ENCODE assay signal across 8 cellular contexts in genomic region chr9:100352727-100353505, GRCh38. TPM values are rescaled to one million over a fixed set of nuclear protein-coding genes. Genes with fewer than 3 reads are reported as not detected.
DNase-seq lines count a peak whose midpoint lies in the region; ATAC-seq and TF ChIP-seq lines count a peak whose summit lies in the region.

TSS of gene TEX10 (minus strand) at chr9:100352942. CDS start at chr9:100349363, 3,579 bp downstream.

- H3K4me3 ChIP-seq in GM23338 (peak within 1 kb of the TSS; percentile 91), RWPE2 (ENCODE audit: severe bottlenecking) (peak within 1 kb of the TSS; percentile 79), fibroblast of pulmonary artery (replicated peaks; ENCODE audit: low read depth, low read length) (peak within 1 kb of the TSS; percentile 89)

- H3K27me3 Mint-ChIP-seq in GM23338 (ENCODE audit: insufficient read depth, low read depth, poor library complexity), result peaks cover 3% of the 10 kb centered on the region
- no peaks in the 10 kb centered on the region for H3K27me3 Mint-ChIP-seq in activated T-helper 2 cell treated with anti-CD3 and anti-CD28 coated beads, Interferon-gamma antibody, Interleukin-2, Interleukin-4, amounts not matched to agents 10 μg/mL and 5 μg/mL and 100 μg/mL, durations not matched to agents 14 hours and 24 hours and 36 hours (ENCODE audit: low read depth)
- no peaks in the 10 kb centered on the region for H3K27me3 Mint-ChIP-seq in natural killer cell treated with Interleukin-12 subunit alpha and Interleukin-12 subunit beta and Interleukin-15 and Interleukin-18, amount 100 ng/mL, for 72 hours

- peak; percentile 95 for DNase-seq in Daoy (ENCODE audit: low read depth)
- peak; percentile 97 for DNase-seq in GM23338 (ENCODE audit: low spot score)
- peak; percentile 85 for DNase-seq in LHCN-M2 (ENCODE audit: low read depth)
- DNase-seq in RWPE2 (ENCODE audit: low spot score), result peak; percentile 76
- peak; percentile 86 for DNase-seq in activated T-helper 2 cell treated with anti-CD3 and anti-CD28 coated beads, Interferon-gamma antibody, Interleukin-2, Interleukin-4, amounts not matched to agents 10 μg/mL and 5 μg/mL and 100 μg/mL, durations not matched to agents 14 hours and 24 hours and 36 hours (ENCODE audit: low spot score)
- peak; percentile 86 for DNase-seq in fibroblast of pulmonary artery (ENCODE audit: low read depth)
- peak; percentile 90 for DNase-seq in natural killer cell treated with Interleukin-12 subunit alpha and Interleukin-12 subunit beta and Interleukin-15 and Interleukin-18, amount 100 ng/mL, for 72 hours (ENCODE audit: low spot score)
- peak; percentile 85 for DNase-seq in stimulated activated naive CD4-positive, alpha-beta T cell treated with Interleukin-2 at 50 U/mL for 16 hours (lab: John Stamatoyannopoulos, UW)

- peak within 1 kb of the TSS; percentile 19; the same call in 1 of the 2 replicates for H2AFZ ChIP-seq in GM23338

- H3F3A ChIP-seq in GM23338 (replicated peaks; ENCODE audit: low read depth), result no peaks in the 10 kb centered on the region

- H3K9me2 ChIP-seq in GM23338 (ENCODE audit: insufficient read depth), result no peaks in the 10 kb centered on the region

- H3K4me1 ChIP-seq in GM23338 (ENCODE audit: insufficient read depth) (peaks cover 22% of the 10 kb centered on the region), RWPE2 (ENCODE audit: insufficient read depth, poor library complexity, severe bottlenecking) (peaks cover 4% of the 10 kb centered on the region)

- H3K27me3 ChIP-seq in GM23338 (ENCODE audit: insufficient read depth) (no peaks in the 10 kb centered on the region), RWPE2 (ENCODE audit: insufficient read depth, poor library complexity, severe bottlenecking) (no peaks in the 10 kb centered on the region)

- TF ChIP-seq CTCF in GM23338 (conservative IDR thresholded peaks at IDR 0.05; ENCODE audit: low read depth in 2 of 2) (no peak), RWPE2 (IDR thresholded peaks at IDR 0.05; ENCODE audit: poor library complexity, severe bottlenecking) (no peak), fibroblast of pulmonary artery (IDR thresholded peaks at IDR 0.05; ENCODE audit: low read length, missing control alignments) (no peak)

- H3K4me3 Mint-ChIP-seq in GM23338, result peak within 1 kb of the TSS; percentile 94
- peak within 1 kb of the TSS; percentile 96 for H3K4me3 Mint-ChIP-seq in activated T-helper 2 cell treated with anti-CD3 and anti-CD28 coated beads, Interferon-gamma antibody, Interleukin-2, Interleukin-4, amounts not matched to agents 10 μg/mL and 5 μg/mL and 100 μg/mL, durations not matched to agents 14 hours and 24 hours and 36 hours (ENCODE audit: low read depth)
- peak within 1 kb of the TSS; percentile 99 for H3K4me3 Mint-ChIP-seq in natural killer cell treated with Interleukin-12 subunit alpha and Interleukin-12 subunit beta and Interleukin-15 and Interleukin-18, amount 100 ng/mL, for 72 hours

- ATAC-seq in GM23338 (peak; percentile 90), RWPE2 (ENCODE audit: low read depth) (peak; percentile 76)
- peak; percentile 93 to 94 for ATAC-seq in natural killer cell treated with Interleukin-12 subunit alpha and Interleukin-12 subunit beta and Interleukin-15 and Interleukin-18, amount 100 ng/mL, for 72 hours

- H3K4me2 ChIP-seq in GM23338, result peak within 1 kb of the TSS; percentile 99

- peaks cover 34% of the 10 kb centered on the region for H3K4me1 Mint-ChIP-seq in GM23338
- peaks cover 38% of the 10 kb centered on the region for H3K4me1 Mint-ChIP-seq in activated T-helper 2 cell treated with anti-CD3 and anti-CD28 coated beads, Interferon-gamma antibody, Interleukin-2, Interleukin-4, amounts not matched to agents 10 μg/mL and 5 μg/mL and 100 μg/mL, durations not matched to agents 14 hours and 24 hours and 36 hours (ENCODE audit: low read depth)
- H3K4me1 Mint-ChIP-seq in natural killer cell treated with Interleukin-12 subunit alpha and Interleukin-12 subunit beta and Interleukin-15 and Interleukin-18, amount 100 ng/mL, for 72 hours (ENCODE audit: low read depth in 2 of 2), result peaks cover 31 to 38% of the 10 kb centered on the region in 2 donors

- peaks cover 28% of the 10 kb centered on the region for H4K20me1 ChIP-seq in GM23338 (replicated peaks; ENCODE audit: insufficient read depth)

- peaks cover 49% of the 10 kb centered on the region for H3K36me3 Mint-ChIP-seq in GM23338 (ENCODE audit: low read depth)
- H3K36me3 Mint-ChIP-seq in activated T-helper 2 cell treated with anti-CD3 and anti-CD28 coated beads, Interferon-gamma antibody, Interleukin-2, Interleukin-4, amounts not matched to agents 10 μg/mL and 5 μg/mL and 100 μg/mL, durations not matched to agents 14 hours and 24 hours and 36 hours (ENCODE audit: low read depth), result peaks cover 21% of the 10 kb centered on the region
- H3K36me3 Mint-ChIP-seq in natural killer cell treated with Interleukin-12 subunit alpha and Interleukin-12 subunit beta and Interleukin-15 and Interleukin-18, amount 100 ng/mL, for 72 hours, result peaks cover 5% of the 10 kb centered on the region

- H3K36me3 ChIP-seq in GM23338 (ENCODE audit: insufficient read depth), result no peaks in the 10 kb centered on the region
- peaks cover 14% of the 10 kb centered on the region for H3K36me3 ChIP-seq in RWPE2 (ENCODE audit: low read depth)

- peaks cover 78% of the 10 kb centered on the region for H3K79me2 ChIP-seq in GM23338 (replicated peaks; ENCODE audit: insufficient read depth)

- intact Hi-C loops in activated T-helper 2 cell treated with anti-CD3 and anti-CD28 coated beads, Interferon-gamma antibody, Interleukin-2, Interleukin-4, amounts not matched to agents 10 μg/mL and 5 μg/mL and 100 μg/mL, durations not matched to agents 14 hours and 24 hours and 36 hours (cut with micrococcal nuclease), result loop anchor here (1.0 to 10.0 kb wide), 3 partner anchors 73 to 1042 kb away; partner anchors contain the start of genes MRPL50 and ZNF189

- H3K27ac ChIP-seq in GM23338 (ENCODE audit: low read depth), result peak within 1 kb of the TSS; percentile 84
- H3K27ac ChIP-seq in RWPE2 (ENCODE audit: poor library complexity, severe bottlenecking), result peak within 1 kb of the TSS; percentile 54

- peaks cover 7% of the 10 kb centered on the region for H3K9me3 Mint-ChIP-seq in GM23338
- peaks cover 9% of the 10 kb centered on the region for H3K9me3 Mint-ChIP-seq in activated T-helper 2 cell treated with anti-CD3 and anti-CD28 coated beads, Interferon-gamma antibody, Interleukin-2, Interleukin-4, amounts not matched to agents 10 μg/mL and 5 μg/mL and 100 μg/mL, durations not matched to agents 14 hours and 24 hours and 36 hours
- peaks cover 5% of the 10 kb centered on the region for H3K9me3 Mint-ChIP-seq in natural killer cell treated with Interleukin-12 subunit alpha and Interleukin-12 subunit beta and Interleukin-15 and Interleukin-18, amount 100 ng/mL, for 72 hours

- H3K9me3 ChIP-seq in RWPE2 (ENCODE audit: severe bottlenecking), result peaks cover 2% of the 10 kb centered on the region

- H3K27ac Mint-ChIP-seq in GM23338, result peak within 1 kb of the TSS; percentile 97
- peak within 1 kb of the TSS; percentile 80 for H3K27ac Mint-ChIP-seq in activated T-helper 2 cell treated with anti-CD3 and anti-CD28 coated beads, Interferon-gamma antibody, Interleukin-2, Interleukin-4, amounts not matched to agents 10 μg/mL and 5 μg/mL and 100 μg/mL, durations not matched to agents 14 hours and 24 hours and 36 hours
- peak within 1 kb of the TSS; percentile 79 to 85 for H3K27ac Mint-ChIP-seq in natural killer cell treated with Interleukin-12 subunit alpha and Interleukin-12 subunit beta and Interleukin-15 and Interleukin-18, amount 100 ng/mL, for 72 hours

TF ChIP-seq in GM23338, 12 proteins besides CTCF, POLR2A, EP300 and RAD21:
- TF ChIP-seq ZNF331 (CRISPR knock-in tag; IDR thresholded peaks at IDR 0.05; ENCODE audit: low read depth) (no peak), POLR2AphosphoS5 (IDR thresholded peaks at IDR 0.05; ENCODE audit: low read depth) (peak; percentile 99), CREB1 (CRISPR knock-in tag; IDR thresholded peaks at IDR 0.05; ENCODE audit: low read depth) (peak; percentile 35), ETS1 (IDR thresholded peaks at IDR 0.05) (peak; percentile 86)

RNA-seq across cellular contexts. Expression of gene TEX10, which starts in this region (rescaled TPM):
- 64.2 and 65.3 TPM in 2 replicates for total RNA-seq in Daoy (2014; rRNA removed; shearing (Covaris generic))
- 98.7 and 102 TPM in 2 replicates for total RNA-seq in GM23338 (2014; rRNA removed; shearing (Covaris generic))
- 28.5 and 35.0 TPM in 2 replicates for polyA plus RNA-seq in GM23338 (2016; fragmentation: Nextera tagmentation; extraction: Ambion mirVana)
- 47.5 and 48.7 TPM in 2 replicates for total RNA-seq in LHCN-M2 (2014; rRNA removed)
- 16.0 TPM for polyA plus RNA-seq in LHCN-M2 (2012)
- 26.9 and 30.0 TPM in 2 replicates for total RNA-seq in activated T-helper 2 cell treated with anti-CD3 and anti-CD28 coated beads, Interferon-gamma antibody, Interleukin-2, Interleukin-4, amounts not matched to agents 10 μg/mL and 5 μg/mL and 100 μg/mL, durations not matched to agents 14 hours and 24 hours and 36 hours
- 10 to 100 TPM; 17.3 to 37.7 TPM for total RNA-seq in natural killer cell treated with Interleukin-12 subunit alpha and Interleukin-12 subunit beta and Interleukin-15 and Interleukin-18, amount 100 ng/mL, for 72 hours

Comparison
In these comparisons a context has a peak if more than half of its experiments do, and no peak if none do; other contexts are left out.
1. Peak in every context shown above with its lines: DNase-seq, ATAC-seq, H3K4me3 ChIP-seq and H3K27ac ChIP-seq.